In genomic region chr14:77498120-77498979, GRCh38 we compare ENCODE assay signal across 8 cellular contexts. TPM values are rescaled to one million over a fixed set of nuclear protein-coding genes. Genes with fewer than 3 reads are reported as not detected.
DNase-seq lines count a peak whose midpoint lies in the region; ATAC-seq and TF ChIP-seq lines count a peak whose summit lies in the region.

Gene ISM2 (minus strand): TSS chr14:77498816. CDS start chr14:77498793, 23 bp downstream.

- H3K9me3 ChIP-seq in HUES6 (ENCODE audit: control insufficient read depth, insufficient read depth, low read depth, low read length) (no peaks in the 10 kb centered on the region; the same call in 1 of the 2 replicates), right lobe of liver (no peaks in the 10 kb centered on the region)

- peaks cover 45% of the 10 kb centered on the region for H3K27me3 ChIP-seq in HUES6 (ENCODE audit: control insufficient read depth, insufficient read depth, low read length)
- no peaks in the 10 kb centered on the region for H3K27me3 ChIP-seq in right lobe of liver

- no peaks in the 10 kb centered on the region for H3K4me1 ChIP-seq in HUES6 (ENCODE audit: control insufficient read depth, insufficient read depth, low read length)
- H3K4me1 ChIP-seq in right lobe of liver = peaks cover 0 to 8% (median 0%) of the 10 kb centered on the region in 4 donors

- no CpG with 5 or more reads among the region's 104 CpGs for WGBS in right lobe of liver (ENCODE audit: insufficient coverage, low coverage, low lambda C conversion rate, missing lambda C conversion rate)

- TF ChIP-seq CTCF in choroid plexus epithelial cell (conservative IDR thresholded peaks at IDR 0.05; ENCODE audit: low read depth, low read length) = no peak
- no peak for TF ChIP-seq CTCF in right lobe of liver (IDR thresholded peaks at IDR 0.05)

- intact Hi-C loops in right lobe of liver (cut with DNase I) = no loop called here

- DNase-seq in CD1c-positive myeloid dendritic cell (ENCODE audit: extremely low spot score) (peak; percentile 43), UCSD-AML1 (lab: John Stamatoyannopoulos, UW; ENCODE audit: unreplicated experiment) (peak; percentile 39), choroid plexus epithelial cell (ENCODE audit: low read depth) (peak; percentile 42), right lobe of liver (peak in 1 of 3 donors; percentile 43), MV-4-11 (lab: John Stamatoyannopoulos, UW) (no peak)
- peak; percentile 8 to 52 (median 31) for DNase-seq in stimulated activated CD4-positive, alpha-beta T cell treated with anti-CD3 and anti-CD28 coated beads, TNF-alpha, amount 100 ng/mL, for 24 hours (ENCODE audit: low read depth in 3 of 3)

- H3K27ac ChIP-seq in HUES6 (ENCODE audit: low read depth, low read length) (no peak within 1 kb of the TSS), right lobe of liver (no peak within 1 kb of the TSS)

- H3K4me3 ChIP-seq in HUES6 (ENCODE audit: low read depth, low read length) = peak within 1 kb of the TSS; percentile 70
- H3K4me3 ChIP-seq in choroid plexus epithelial cell (ENCODE audit: low read depth, low read length) = peak within 1 kb of the TSS; percentile 51
- H3K4me3 ChIP-seq in right lobe of liver = peak within 1 kb of the TSS; percentile 31 to 42 (median 32)

- no peak within 1 kb of the TSS for H3K9ac ChIP-seq in HUES6 (ENCODE audit: low read length)

- ATAC-seq in GM19397 (IDR thresholded peaks at IDR 0.05; ENCODE audit: unreplicated experiment) (peak; percentile 68), right lobe of liver (peak; percentile 57 to 79 (median 75))

- H3K36me3 ChIP-seq in HUES6 (ENCODE audit: control insufficient read depth, insufficient read depth, low read length) (no peaks in the 10 kb centered on the region), right lobe of liver (no peaks in the 10 kb centered on the region)

- no peak for TF ChIP-seq POLR2A in right lobe of liver (IDR thresholded peaks at IDR 0.05)

RNA-seq across cellular contexts. Expression of gene ISM2, which starts in this region (rescaled TPM):
- under 1 TPM in 1 of 6 experiments, not detected in 5; 0.37 TPM for total RNA-seq in right lobe of liver

Comparison
In these comparisons a context has a peak if more than half of its experiments do, and no peak if none do; other contexts are left out.
1. Peak in ATAC-seq and H3K4me3 ChIP-seq in right lobe of liver; RNA of the gene not detected or under 1 TPM.